Comparison of ENCODE assay signal across 11 cellular contexts in the genomic region with DNA sequence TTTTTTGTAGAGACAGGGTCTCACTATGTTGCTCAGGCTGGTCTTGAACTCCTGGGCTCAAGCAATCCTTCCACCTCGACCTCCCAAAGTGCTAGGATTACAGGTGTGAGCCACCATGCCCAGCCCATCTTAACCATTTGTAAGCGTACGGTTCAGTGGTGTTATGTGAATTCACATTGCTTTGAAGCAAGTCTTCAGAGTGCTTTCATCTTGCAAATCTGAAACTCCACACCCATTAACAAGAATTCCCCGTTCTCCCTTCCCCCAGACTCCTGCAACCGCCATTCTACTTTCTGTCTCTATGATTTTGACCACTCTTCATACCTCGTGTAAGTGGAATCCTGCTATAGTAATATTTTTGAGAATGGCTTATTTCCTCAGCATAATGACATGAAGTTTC. TPM values are rescaled to one million over a fixed set of nuclear protein-coding genes. Genes with fewer than 3 reads are reported as not detected.
"Had no signal": no experiment of that assay in that cellular context is flagged by ENCODE, and none has a peak within 500 bp of the region (broad histone marks: within the 10 kb centered on the region; RNA-seq: fewer than 3 reads in every experiment).

No MANE protein-coding gene starts in this region.

- H3K4me3 Mint-ChIP-seq: GM23338, H9, HFFc6 had no signal

- FAIRE-seq: H1, H54 had no signal

- DNase-seq: GM23248, GOT3, H7, H9, HCEC 1CT, HFFc6 had no signal

- H3K27ac Mint-ChIP-seq: GM23338, H9, HFFc6 had no signal

- H3K9me3 Mint-ChIP-seq: GM23338, H9 had no signal

- H2AFZ ChIP-seq: GM23248, GM23338 had no signal

- H3K4me3 ChIP-seq: GM23248, GM23338, HAP-1 had no signal

- H3K36me3 ChIP-seq: HAP-1 had no signal

- H3K4me1 Mint-ChIP-seq: GM23338, H9 had no signal

- ATAC-seq: GM23338, HCT116 had no signal

- H3K4me1 ChIP-seq: HAP-1 had no signal

- H3K9ac ChIP-seq: GM23248 had no signal

- H3K9me3 ChIP-seq: HAP-1 had no signal

- H3K4me2 ChIP-seq: GM23338 had no signal

- H3K27ac ChIP-seq: GM23248 had no signal

RNA-seq across cellular contexts. Expression of gene BICDL1, which starts 24.9 kb away (rescaled TPM):
- total RNA-seq: GM23248 had no signal
- polyA plus RNA-seq: GM23248 had no signal
